ENCODE assay signal across 24 cellular contexts in the genomic region with DNA sequence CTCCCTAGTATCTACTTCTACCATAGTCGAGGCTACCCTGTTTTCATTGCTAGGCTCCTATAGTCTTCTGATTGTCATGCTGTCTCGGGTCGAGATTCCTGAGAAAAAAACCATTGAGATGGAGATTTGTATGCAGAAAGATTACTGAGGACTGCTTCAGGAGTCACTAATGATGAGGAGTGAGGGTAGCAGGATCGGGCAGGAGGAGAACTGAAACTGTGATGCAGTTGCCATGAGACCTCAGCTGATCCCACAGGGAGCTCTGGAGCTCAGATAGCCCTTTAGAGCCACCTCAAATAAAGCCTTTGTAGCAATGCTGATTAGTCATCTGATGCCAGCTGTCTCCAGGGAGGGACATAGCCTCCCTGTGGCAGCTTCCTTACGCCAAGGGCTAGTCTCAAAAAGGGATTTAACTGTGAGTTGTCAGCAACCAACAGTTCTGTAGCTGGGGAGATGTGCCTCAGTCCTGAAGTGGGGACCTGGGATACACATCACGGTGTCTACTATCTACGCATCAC.
DNase-seq lines count a peak whose midpoint lies in the region; ATAC-seq and TF ChIP-seq lines count a peak whose summit lies in the region.
"Had no signal": no experiment of that assay in that cellular context is flagged by ENCODE, and none has a peak within 500 bp of the region (broad histone marks: within the 10 kb centered on the region; RNA-seq: fewer than 3 reads in every experiment).

No MANE protein-coding gene starts in this region.

- peaks cover 14% of the 10 kb centered on the region for H3K4me1 Mint-ChIP-seq in endodermal cell
- H3K4me1 Mint-ChIP-seq: memory B cell had no signal

- no peaks in the 10 kb centered on the region for H3K36me3 Mint-ChIP-seq in endodermal cell (ENCODE audit: low read depth)
- H3K36me3 Mint-ChIP-seq: CD8-positive, alpha-beta T cell; memory B cell had no signal

- ATAC-seq in GM21367 (IDR thresholded peaks at IDR 0.05; ENCODE audit: unreplicated experiment) = no peak
- ATAC-seq: activated CD8-positive, alpha-beta T cell treated with anti-CD3 and anti-CD28 coated beads for 36 hours; CD8-positive, alpha-beta T cell; PC-3 had no signal

- no peaks in the 10 kb centered on the region for H3K4me1 ChIP-seq in endodermal cell (ENCODE audit: control insufficient read depth, insufficient read depth, low read length)
- H3K4me1 ChIP-seq: suprapubic skin had no signal

- no peaks in the 10 kb centered on the region for H3K36me3 ChIP-seq in endodermal cell (ENCODE audit: control insufficient read depth, insufficient read depth, low read length)
- H3K36me3 ChIP-seq: suprapubic skin had no signal

- WGBS in endodermal cell (ENCODE audit: insufficient coverage in 1 of 2, insufficient read length in 1 of 2), 2 experiments = 79 to 89% methylated on average over 4 to 7 of the region's 7 CpGs

- H3K9ac ChIP-seq in endodermal cell (ENCODE audit: extremely low read depth, low read length, poor library complexity, severe bottlenecking) = no peak overlapping the region
- H3K9ac ChIP-seq: GM23248 had no signal

- H3K27ac Mint-ChIP-seq in endodermal cell = no peak overlapping the region
- H3K27ac Mint-ChIP-seq: activated CD8-positive, alpha-beta T cell treated with anti-CD3 and anti-CD28 coated beads for 36 hours; CD8-positive, alpha-beta T cell; memory B cell had no signal

- no peak overlapping the region for H3K4me3 ChIP-seq in endodermal cell (ENCODE audit: low read length)
- H3K4me3 ChIP-seq: GM23248, smooth muscle cell, suprapubic skin had no signal

- H3K9me3 ChIP-seq in endodermal cell (ENCODE audit: control insufficient read depth, low read length) = no peaks in the 10 kb centered on the region
- H3K9me3 ChIP-seq: suprapubic skin had no signal

- peaks cover 5% of the 10 kb centered on the region for H3K27me3 ChIP-seq in endodermal cell (ENCODE audit: control insufficient read depth, insufficient read depth, low read length, poor library complexity, severe bottlenecking)
- H3K27me3 ChIP-seq: suprapubic skin had no signal

- TF ChIP-seq CTCF in endodermal cell (conservative IDR thresholded peaks at IDR 0.05) = no peak

- no peak overlapping the region for H3K27ac ChIP-seq in endodermal cell (ENCODE audit: low read depth, low read length)
- H3K27ac ChIP-seq: GM23248, suprapubic skin had no signal

- H3K4me3 Mint-ChIP-seq in endodermal cell = no peak overlapping the region
- H3K4me3 Mint-ChIP-seq: activated CD8-positive, alpha-beta T cell treated with anti-CD3 and anti-CD28 coated beads for 36 hours; CD8-positive, alpha-beta T cell; memory B cell had no signal

- no peaks in the 10 kb centered on the region for H3K27me3 Mint-ChIP-seq in endodermal cell (ENCODE audit: insufficient read depth)

- DNase-seq in NCI-H1092 treated with DMSO at 0.1 percent for 48 hours (lab: John Stamatoyannopoulos, UW) = peak; percentile 65
- DNase-seq in NCI-H1092 (lab: John Stamatoyannopoulos, UW) = no peak
- DNase-seq in NCI-H69 (lab: John Stamatoyannopoulos, UW) = peak; percentile 92
- DNase-seq in endodermal cell = peak; percentile 62
- DNase-seq in pons (ENCODE audit: low spot score) = peak; percentile 71
- no peak for DNase-seq in activated T-cell treated with anti-CD3 and anti-CD28 coated beads, Interleukin-2, amount 50 U/mL, for 1 hour
- no peak for DNase-seq in NCI-H748 treated with DMSO at 0.1 percent for 48 hours (lab: John Stamatoyannopoulos, UW)
- DNase-seq: 8988T; activated CD8-positive, alpha-beta T cell treated with anti-CD3 and anti-CD28 coated beads for 36 hours; activated effector memory CD4-positive, alpha-beta T cell treated with Interleukin-2 at 50 U/mL for 16 hours; CD8-positive, alpha-beta T cell; GDM1; GM23248; MV-4-11; NCI-H187; NCI-H510A treated with DMSO at 0.1 percent for 48 hours; PC-3; Right ventricle myocardium superior; stimulated activated CD4-positive, alpha-beta T cell treated with anti-CD3 and anti-CD28 coated beads, Interleukin-2, amount 100 ng/mL, for 24 hours; SW 1271 had no signal

- H3K9me3 Mint-ChIP-seq in endodermal cell = no peaks in the 10 kb centered on the region
- H3K9me3 Mint-ChIP-seq: activated CD8-positive, alpha-beta T cell treated with anti-CD3 and anti-CD28 coated beads for 36 hours; CD8-positive, alpha-beta T cell; memory B cell had no signal

Comparison
In these comparisons a context has a peak if more than half of its experiments do, and no peak if none do; other contexts are left out.
1. DNase-seq: peak in NCI-H1092 treated with DMSO at 0.1 percent for 48 hours (single experiment), NCI-H69 (single experiment), endodermal cell (single experiment) and pons (single experiment); none in NCI-H1092 (single experiment), activated T-cell treated with anti-CD3 and anti-CD28 coated beads, Interleukin-2, amount 50 U/mL, for 1 hour (single experiment) and NCI-H748 treated with DMSO at 0.1 percent for 48 hours (single experiment).